8 cellular contexts compared by ENCODE assay signal in genomic region chr19:38734426-38735256, GRCh38. TPM values are rescaled to one million over a fixed set of nuclear protein-coding genes. Genes with fewer than 3 reads are reported as not detected.
DNase-seq lines count a peak whose midpoint lies in the region; ATAC-seq, FAIRE-seq and TF ChIP-seq lines count a peak whose summit lies in the region.

No MANE protein-coding gene starts in this region.

- H3K4me3 ChIP-seq in OCI-LY3 (ENCODE audit: low read length) = peak overlapping the region; percentile 73
- no peak overlapping the region for H3K4me3 ChIP-seq in astrocyte of the spinal cord (ENCODE audit: low read depth, low read length)
- no peak overlapping the region for H3K4me3 ChIP-seq in HepG2 (replicated peaks in 1 of 3; ENCODE audit: insufficient read depth in 1 of 3, low read depth in 2 of 3, low read length in 3 of 3)
- H3K4me3 ChIP-seq in tibial artery = no peak overlapping the region

- in situ Hi-C loops in astrocyte of the spinal cord (cut with HindIII; ENCODE audit: low sequenced_read_pairs) = no loop called here
- in situ Hi-C loops in HepG2 (cut with HindIII; ENCODE audit: extremely low pct_ligation_motif_present, low pct_unique_long_range_greater_than_20kb) = loop anchor here (25.0 kb wide), 1 partner anchor 178 kb away; the partner anchor contains the start of gene CCER2

- no peak for FAIRE-seq in HepG2 (lab: Jason Lieb, UNC)

- peak; percentile 56 for DNase-seq in NCI-H82 (lab: John Stamatoyannopoulos, UW)
- no peak for DNase-seq in NCI-H82 treated with DMSO at 0.1 percent for 48 hours (lab: John Stamatoyannopoulos, UW; ENCODE audit: unreplicated experiment)
- DNase-seq in astrocyte of the spinal cord (ENCODE audit: low read depth, low spot score) = peak; percentile 45
- no peak for DNase-seq in HepG2 (ENCODE audit: low spot score)
- peak in 1 of 2 donors; percentile 68 for DNase-seq in tibial artery
- DNase-seq in H4 (ENCODE audit: low spot score) = no peak

- TF ChIP-seq POLR2A in HepG2 (IDR thresholded peaks at IDR 0.05; ENCODE audit: insufficient read depth in 1 of 2, low read depth in 2 of 2, low read length in 2 of 2) = 0 out of 4 replicates have a peak, but pooled peaks of 1 of the 2 experiments have one; percentile 16

- no peaks in the 10 kb centered on the region for H3K27me3 ChIP-seq in OCI-LY3 (ENCODE audit: low read depth, low read length)
- H3K27me3 ChIP-seq in HepG2 (ENCODE audit: control insufficient read depth in 1 of 2, insufficient read depth in 2 of 2, low read length in 2 of 2) = no peaks in the 10 kb centered on the region
- no peaks in the 10 kb centered on the region for H3K27me3 ChIP-seq in tibial artery

- peaks cover 20% of the 10 kb centered on the region for H3K36me3 ChIP-seq in OCI-LY3 (replicated peaks; ENCODE audit: low read depth, low read length)
- H3K36me3 ChIP-seq in HepG2 (replicated peaks in 1 of 2; ENCODE audit: control insufficient read depth in 1 of 2, insufficient read depth in 2 of 2, low read length in 2 of 2) = peaks cover 3 to 12% of the 10 kb centered on the region in 2 experiments; a peak in 2 of 5 replicates
- H3K36me3 ChIP-seq in tibial artery = peaks cover 17 to 23% (median 19%) of the 10 kb centered on the region in 3 donors

- TF ChIP-seq RAD21 in HepG2 (CRISPR knock-in tag; IDR thresholded peaks at IDR 0.05) = no peak

- H3K4me1 ChIP-seq in OCI-LY3 (ENCODE audit: low read length) (peaks cover 19% of the 10 kb centered on the region), HepG2 (ENCODE audit: insufficient read depth, low read length) (peaks cover 51% of the 10 kb centered on the region), tibial artery (peaks cover 0 to 45% (median 29%) of the 10 kb centered on the region in 4 donors)

- H3K4me2 ChIP-seq in OCI-LY3 (ENCODE audit: low read length) (peak overlapping the region; percentile 84), HepG2 (ENCODE audit: low read depth, low read length) (no peak overlapping the region)

- H3K9ac ChIP-seq in OCI-LY3 (ENCODE audit: low read length) (peak overlapping the region; percentile 38), HepG2 (ENCODE audit: insufficient read depth, low read depth, low read length) (no peak overlapping the region; the same call in 1 of the 2 replicates)

- no peak for TF ChIP-seq CTCF in OCI-LY3 (IDR thresholded peaks at IDR 0.05; ENCODE audit: low read depth, low read length)
- TF ChIP-seq CTCF in astrocyte of the spinal cord (IDR thresholded peaks at IDR 0.05; ENCODE audit: low read depth, low read length) = no peak
- no peak for TF ChIP-seq CTCF in HepG2 (CRISPR knock-in tag; IDR thresholded peaks at IDR 0.05)
- no peak for TF ChIP-seq CTCF in tibial artery (IDR thresholded peaks at IDR 0.05)

- H3K79me2 ChIP-seq in OCI-LY3 (ENCODE audit: low read length) = no peaks in the 10 kb centered on the region
- H3K79me2 ChIP-seq in HepG2 (ENCODE audit: insufficient read depth, low read length) = no peaks in the 10 kb centered on the region

- WGBS in HepG2 (ENCODE audit: low lambda C conversion rate) = 63% methylated on average over 4 of the region's 13 CpGs

- CTCF ChIA-PET in HepG2 (lab: Yijun Ruan, JAX; ENCODE audit: low intra/inter-chr PET ratio, low total read pairs) = no interaction called here

- H2AFZ ChIP-seq in OCI-LY3 (ENCODE audit: low read depth, low read length) = no peak overlapping the region
- H2AFZ ChIP-seq in HepG2 (ENCODE audit: low read length) = no peak overlapping the region

- H3K27ac ChIP-seq in OCI-LY3 (ENCODE audit: low read length) = 0 out of 2 replicates have a peak overlapping the region, but pooled peaks have one; percentile 6
- H3K27ac ChIP-seq in HepG2 (ENCODE audit: extremely low read length, insufficient read depth, low read length) = peak overlapping the region; percentile 33
- H3K27ac ChIP-seq in tibial artery = peak overlapping the region; percentile 64 to 74

- intact Hi-C loops in HepG2 (cut with micrococcal nuclease; ENCODE audit: unreplicated experiment) (loop anchor here (5.0 kb wide), 2 partner anchors 98 to 198 kb away; partner anchors contain the start of genes ECH1, MRPS12 and SARS2), tibial artery (cut with DNase I; ENCODE audit: low total_unique reads) (no loop called here)

- no peak for TF ChIP-seq EP300 in HepG2 (IDR thresholded peaks at IDR 0.05; ENCODE audit: low read depth in 2 of 2, low read length in 2 of 2)
- no peak for TF ChIP-seq EP300 in HepG2 (CRISPR knock-in tag; IDR thresholded peaks at IDR 0.05; ENCODE audit: borderline replicate concordance)

- POLR2A ChIA-PET in HepG2 (lab: Yijun Ruan, JAX) = interaction anchor here (0.5 to 2.0 kb wide), 9 partner anchors 25 to 117 kb away, joined by 3 to 10 read pairs (median 4); partner anchors contain the start of genes ECH1 and HNRNPL

- BruUV-seq in HepG2 (replicated peaks; lab: Mats Ljungman, UMichigan) = no TSS peak

- ATAC-seq in HepG2 = peak; percentile 43
- ATAC-seq in HG02938 (IDR thresholded peaks at IDR 0.05; ENCODE audit: unreplicated experiment) = no peak

- no peaks in the 10 kb centered on the region for H4K20me1 ChIP-seq in OCI-LY3 (ENCODE audit: insufficient read depth, low read length)
- no peaks in the 10 kb centered on the region for H4K20me1 ChIP-seq in HepG2 (ENCODE audit: insufficient read depth, low read length)

- no peaks in the 10 kb centered on the region for H3K9me3 ChIP-seq in OCI-LY3 (ENCODE audit: insufficient read depth, low read length)
- H3K9me3 ChIP-seq in HepG2 (ENCODE audit: low read length) = no peaks in the 10 kb centered on the region
- H3K9me3 ChIP-seq in tibial artery = no peaks in the 10 kb centered on the region

RNA-seq across cellular contexts. Expression of gene CAPN12, which starts 9.6 kb away (rescaled TPM):
- 0.62 and 1.6 TPM in 2 replicates for total RNA-seq in HepG2 (2016; rRNA removed; fragmentation: Illumina TruSeq; extraction: Trizol)
- 1.0 and 1.2 TPM in 2 replicates for total RNA-seq in HepG2 (2016; cell fraction: cytosol; rRNA removed; fragmentation: Illumina TruSeq; extraction: Trizol; ENCODE audit: low read depth)
- total RNA-seq in HepG2 (2016; cell fraction: insoluble cytoplasmic fraction; rRNA removed; fragmentation: Illumina TruSeq; extraction: Trizol) = 0.30 and 1.3 TPM in 2 replicates
- total RNA-seq in HepG2 (2016; cell fraction: membrane; rRNA removed; fragmentation: Illumina TruSeq; extraction: Trizol) = 0.49 and 0.59 TPM in 2 replicates
- 2.3 and 2.9 TPM in 2 replicates for total RNA-seq in HepG2 (2016; cell fraction: nucleus; rRNA removed; fragmentation: Illumina TruSeq; extraction: Trizol)
- 13.6 and 20.4 TPM in 2 replicates for polyA plus RNA-seq in HepG2 (2011; rRNA removed)
- 3.4 and 3.8 TPM in 2 replicates for polyA plus RNA-seq in HepG2 (2011; cell fraction: cytosol; rRNA removed)
- polyA plus RNA-seq in HepG2 (2011; cell fraction: nucleus; rRNA removed) = 230 and 249 TPM in 2 replicates
- polyA plus RNA-seq in HepG2 (2012) = 8.4 and 11.4 TPM in 2 replicates
- polyA plus RNA-seq in HepG2 (2016; cell fraction: cytosol; fragmentation: Illumina TruSeq; extraction: Trizol; ENCODE audit: low read depth) = 0.35 and 0.73 TPM in 2 replicates
- polyA plus RNA-seq in HepG2 (2016; cell fraction: insoluble cytoplasmic fraction; fragmentation: Illumina TruSeq; extraction: Trizol; ENCODE audit: low read depth) = 0.66 and 0.96 TPM in 2 replicates
- polyA plus RNA-seq in HepG2 (2016; cell fraction: membrane; fragmentation: Illumina TruSeq; extraction: Trizol; ENCODE audit: low read depth) = 0.66 and 0.81 TPM in 2 replicates
- 16.2 and 18.9 TPM in 2 replicates for polyA plus RNA-seq in HepG2 (2016; cell fraction: nucleus; fragmentation: Illumina TruSeq; extraction: Trizol; ENCODE audit: insufficient read depth, low read depth)
- 4.4 TPM in 1 of 2 replicates, not detected in the other for polyA minus RNA-seq in HepG2 (2011; rRNA and poly(A)+ RNA removed; ENCODE audit: low replicate concordance)
- polyA minus RNA-seq in HepG2 (2011; cell fraction: cytosol; rRNA and poly(A)+ RNA removed) = 0.69 and 2.0 TPM in 2 replicates
- polyA minus RNA-seq in HepG2 (2011; cell fraction: nucleus; rRNA and poly(A)+ RNA removed) = 10.0 and 11.6 TPM in 2 replicates
- not detected in 2 replicates for total RNA-seq in H4 (2014; rRNA removed; shearing (Covaris generic))

RNA-seq across cellular contexts. Expression of gene LGALS7, which starts 38.7 kb away (rescaled TPM):
- total RNA-seq in HepG2 (2016; rRNA removed; fragmentation: Illumina TruSeq; extraction: Trizol) = not detected in 2 replicates
- not detected in 2 replicates for total RNA-seq in HepG2 (2016; cell fraction: cytosol; rRNA removed; fragmentation: Illumina TruSeq; extraction: Trizol; ENCODE audit: low read depth)
- total RNA-seq in HepG2 (2016; cell fraction: insoluble cytoplasmic fraction; rRNA removed; fragmentation: Illumina TruSeq; extraction: Trizol) = not detected in 2 replicates
- 0.93 TPM in 1 of 2 replicates, not detected in the other for total RNA-seq in HepG2 (2016; cell fraction: membrane; rRNA removed; fragmentation: Illumina TruSeq; extraction: Trizol)
- total RNA-seq in HepG2 (2016; cell fraction: nucleus; rRNA removed; fragmentation: Illumina TruSeq; extraction: Trizol) = not detected in 2 replicates
- polyA plus RNA-seq in HepG2 (2011; rRNA removed) = 0.73 and 0.85 TPM in 2 replicates
- 1.6 and 1.9 TPM in 2 replicates for polyA plus RNA-seq in HepG2 (2011; cell fraction: cytosol; rRNA removed)
- polyA plus RNA-seq in HepG2 (2011; cell fraction: nucleus; rRNA removed) = 1.7 and 2.4 TPM in 2 replicates
- 0.35 TPM in 1 of 2 replicates, not detected in the other for polyA plus RNA-seq in HepG2 (2012)
- polyA plus RNA-seq in HepG2 (2016; cell fraction: cytosol; fragmentation: Illumina TruSeq; extraction: Trizol; ENCODE audit: low read depth) = not detected in 2 replicates
- not detected in 2 replicates for polyA plus RNA-seq in HepG2 (2016; cell fraction: insoluble cytoplasmic fraction; fragmentation: Illumina TruSeq; extraction: Trizol; ENCODE audit: low read depth)
- 0.63 TPM in 1 of 2 replicates, not detected in the other for polyA plus RNA-seq in HepG2 (2016; cell fraction: membrane; fragmentation: Illumina TruSeq; extraction: Trizol; ENCODE audit: low read depth)
- polyA plus RNA-seq in HepG2 (2016; cell fraction: nucleus; fragmentation: Illumina TruSeq; extraction: Trizol; ENCODE audit: insufficient read depth, low read depth) = not detected in 2 replicates
- polyA minus RNA-seq in HepG2 (2011; rRNA and poly(A)+ RNA removed; ENCODE audit: low replicate concordance) = 0.58 TPM in 1 of 2 replicates, not detected in the other
- not detected in 2 replicates for polyA minus RNA-seq in HepG2 (2011; cell fraction: cytosol; rRNA and poly(A)+ RNA removed)
- 0.99 TPM in 1 of 2 replicates, not detected in the other for polyA minus RNA-seq in HepG2 (2011; cell fraction: nucleus; rRNA and poly(A)+ RNA removed)
- not detected in 2 replicates for total RNA-seq in H4 (2014; rRNA removed; shearing (Covaris generic))

RNA-seq across cellular contexts. Expression of gene LGALS7B, which starts 54.4 kb away (rescaled TPM):
- total RNA-seq in HepG2 (2016; rRNA removed; fragmentation: Illumina TruSeq; extraction: Trizol) = 0.73 and 1.7 TPM in 2 replicates
- total RNA-seq in HepG2 (2016; cell fraction: cytosol; rRNA removed; fragmentation: Illumina TruSeq; extraction: Trizol; ENCODE audit: low read depth) = not detected in 2 replicates
- total RNA-seq in HepG2 (2016; cell fraction: insoluble cytoplasmic fraction; rRNA removed; fragmentation: Illumina TruSeq; extraction: Trizol) = 0.80 and 2.9 TPM in 2 replicates
- 0.77 TPM in 1 of 2 replicates, not detected in the other for total RNA-seq in HepG2 (2016; cell fraction: membrane; rRNA removed; fragmentation: Illumina TruSeq; extraction: Trizol)
- total RNA-seq in HepG2 (2016; cell fraction: nucleus; rRNA removed; fragmentation: Illumina TruSeq; extraction: Trizol) = not detected in 2 replicates
- polyA plus RNA-seq in HepG2 (2011; rRNA removed) = 2.1 and 4.0 TPM in 2 replicates
- 4.6 and 7.7 TPM in 2 replicates for polyA plus RNA-seq in HepG2 (2011; cell fraction: cytosol; rRNA removed)
- 2.3 and 3.2 TPM in 2 replicates for polyA plus RNA-seq in HepG2 (2011; cell fraction: nucleus; rRNA removed)
- polyA plus RNA-seq in HepG2 (2012) = 1.6 and 3.8 TPM in 2 replicates
- 0.27 and 0.35 TPM in 2 replicates for polyA plus RNA-seq in HepG2 (2016; cell fraction: cytosol; fragmentation: Illumina TruSeq; extraction: Trizol; ENCODE audit: low read depth)
- 1.1 and 1.9 TPM in 2 replicates for polyA plus RNA-seq in HepG2 (2016; cell fraction: insoluble cytoplasmic fraction; fragmentation: Illumina TruSeq; extraction: Trizol; ENCODE audit: low read depth)
- 0.50 TPM in 1 of 2 replicates, not detected in the other for polyA plus RNA-seq in HepG2 (2016; cell fraction: membrane; fragmentation: Illumina TruSeq; extraction: Trizol; ENCODE audit: low read depth)
- polyA plus RNA-seq in HepG2 (2016; cell fraction: nucleus; fragmentation: Illumina TruSeq; extraction: Trizol; ENCODE audit: insufficient read depth, low read depth) = 2.2 TPM in 1 of 2 replicates, not detected in the other
- polyA minus RNA-seq in HepG2 (2011; rRNA and poly(A)+ RNA removed; ENCODE audit: low replicate concordance) = 0.37 TPM in 1 of 2 replicates, not detected in the other
- polyA minus RNA-seq in HepG2 (2011; cell fraction: cytosol; rRNA and poly(A)+ RNA removed) = 2.1 TPM in 1 of 2 replicates, not detected in the other
- polyA minus RNA-seq in HepG2 (2011; cell fraction: nucleus; rRNA and poly(A)+ RNA removed) = not detected in 2 replicates
- total RNA-seq in H4 (2014; rRNA removed; shearing (Covaris generic)) = not detected in 2 replicates

Comparison
In these comparisons a context has a peak if more than half of its experiments do, and no peak if none do; other contexts are left out.
1. DNase-seq: peak in NCI-H82 (single experiment) and astrocyte of the spinal cord (single experiment); none in NCI-H82 treated with DMSO at 0.1 percent for 48 hours (single experiment), HepG2 (single experiment) and H4 (single experiment).
2. H3K27ac ChIP-seq: peak in every context shown above with its lines; median percentile 69 in tibial artery; 33 in HepG2; 6 in OCI-LY3.